In genomic region chr10:101570764-101571572, GRCh38 we compare ENCODE assay signal across 1 cellular context.
TF ChIP-seq lines count a peak whose summit lies in the region.

No MANE protein-coding gene starts in this region.

TF ChIP-seq in GM12878, 131 proteins besides CTCF, POLR2A, EP300 and RAD21 (continued from another document):
- TF ChIP-seq, protein P1, sequence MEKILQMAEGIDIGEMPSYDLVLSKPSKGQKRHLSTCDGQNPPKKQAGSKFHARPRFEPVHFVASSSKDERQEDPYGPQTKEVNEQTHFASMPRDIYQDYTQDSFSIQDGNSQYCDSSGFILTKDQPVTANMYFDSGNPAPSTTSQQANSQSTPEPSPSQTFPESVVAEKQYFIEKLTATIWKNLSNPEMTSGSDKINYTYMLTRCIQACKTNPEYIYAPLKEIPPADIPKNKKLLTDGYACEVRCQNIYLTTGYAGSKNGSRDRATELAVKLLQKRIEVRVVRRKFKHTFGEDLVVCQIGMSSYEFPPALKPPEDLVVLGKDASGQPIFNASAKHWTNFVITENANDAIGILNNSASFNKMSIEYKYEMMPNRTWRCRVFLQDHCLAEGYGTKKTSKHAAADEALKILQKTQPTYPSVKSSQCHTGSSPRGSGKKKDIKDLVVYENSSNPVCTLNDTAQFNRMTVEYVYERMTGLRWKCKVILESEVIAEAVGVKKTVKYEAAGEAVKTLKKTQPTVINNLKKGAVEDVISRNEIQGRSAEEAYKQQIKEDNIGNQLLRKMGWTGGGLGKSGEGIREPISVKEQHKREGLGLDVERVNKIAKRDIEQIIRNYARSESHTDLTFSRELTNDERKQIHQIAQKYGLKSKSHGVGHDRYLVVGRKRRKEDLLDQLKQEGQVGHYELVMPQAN (conservative IDR thresholded peaks at IDR 0.05): no peak
- TF ChIP-seq, protein P2, sequence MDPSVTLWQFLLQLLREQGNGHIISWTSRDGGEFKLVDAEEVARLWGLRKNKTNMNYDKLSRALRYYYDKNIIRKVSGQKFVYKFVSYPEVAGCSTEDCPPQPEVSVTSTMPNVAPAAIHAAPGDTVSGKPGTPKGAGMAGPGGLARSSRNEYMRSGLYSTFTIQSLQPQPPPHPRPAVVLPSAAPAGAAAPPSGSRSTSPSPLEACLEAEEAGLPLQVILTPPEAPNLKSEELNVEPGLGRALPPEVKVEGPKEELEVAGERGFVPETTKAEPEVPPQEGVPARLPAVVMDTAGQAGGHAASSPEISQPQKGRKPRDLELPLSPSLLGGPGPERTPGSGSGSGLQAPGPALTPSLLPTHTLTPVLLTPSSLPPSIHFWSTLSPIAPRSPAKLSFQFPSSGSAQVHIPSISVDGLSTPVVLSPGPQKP (IDR thresholded peaks at IDR 0.05; ENCODE audit: low read depth, low read length): no peak
